28 cellular contexts compared by ENCODE assay signal in the genomic region with DNA sequence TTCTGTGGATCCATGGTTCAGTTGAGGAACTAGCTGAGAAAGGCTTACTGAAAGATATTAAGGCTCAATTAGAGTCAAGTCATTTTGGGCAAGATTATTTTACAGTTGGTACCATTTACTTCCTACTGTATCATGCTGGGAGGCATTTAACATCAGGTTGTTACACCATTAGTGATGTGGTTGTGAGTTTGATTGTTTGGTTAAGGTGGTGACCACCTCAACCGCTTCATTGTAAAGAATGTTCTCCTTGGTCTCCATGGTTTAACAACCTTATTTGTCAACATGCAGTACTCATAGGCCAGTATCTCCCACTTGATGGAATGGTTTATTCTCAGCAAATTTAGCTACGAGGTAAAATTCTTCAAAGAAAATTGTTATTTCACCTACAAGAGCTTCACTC. TPM values are rescaled to one million over a fixed set of nuclear protein-coding genes. Genes with fewer than 3 reads are reported as not detected.
"Had no signal": no experiment of that assay in that cellular context is flagged by ENCODE, and none has a peak within 500 bp of the region (broad histone marks: within the 10 kb centered on the region; RNA-seq: fewer than 3 reads in every experiment).

No MANE protein-coding gene starts in this region.

- DNase-seq: dermis blood vessel endothelial cell; dorsolateral prefrontal cortex; effector CD4-positive, alpha-beta T cell; effector memory CD4-positive, alpha-beta T cell; endodermal cell; erythroblast; esophagus squamous epithelium; foreskin fibroblast; foreskin melanocyte; gastrocnemius medialis; heart left ventricle; hypothalamus; left cardiac atrium; left lung; left ventricle myocardium superior; lower lobe of right lung; mesenchymal stem cell; mucosa of descending colon; naive B cell had no signal

- H3K79me2 ChIP-seq: hepatocyte had no signal

- H3K9me3 ChIP-seq: esophagus squamous epithelium, gastrocnemius medialis, heart left ventricle, left lung, lower lobe of right lung, mucosa of descending colon had no signal

- H3K4me1 Mint-ChIP-seq: endodermal cell had no signal

- H3K4me2 ChIP-seq: hepatocyte had no signal

- H3K36me3 Mint-ChIP-seq: mesothelial cell of epicardium, naive B cell had no signal

- H3K27ac ChIP-seq: coronary artery, epithelial cell of prostate, esophagus squamous epithelium, gastrocnemius medialis, heart left ventricle, hepatocyte, left lung, lower lobe of right lung had no signal

- FAIRE-seq: colon, endometrium, keratinocyte had no signal

- H3K27ac Mint-ChIP-seq: endodermal cell, mesothelial cell of epicardium, naive B cell had no signal

- H3K4me1 ChIP-seq: esophagus squamous epithelium, gastrocnemius medialis, left lung, lower lobe of right lung had no signal

- H3K9me3 Mint-ChIP-seq: endodermal cell had no signal

- H3K36me3 ChIP-seq: esophagus squamous epithelium, gastrocnemius medialis, heart left ventricle, left lung, lower lobe of right lung had no signal

- H2AFZ ChIP-seq: hepatocyte had no signal

- H3K27me3 ChIP-seq: dorsolateral prefrontal cortex, esophagus squamous epithelium, gastrocnemius medialis, heart left ventricle, hepatocyte, left lung had no signal

- H3K4me3 ChIP-seq: coronary artery, dorsolateral prefrontal cortex, esophagus squamous epithelium, gastrocnemius medialis, heart left ventricle, hepatocyte, left lung, lower lobe of right lung, mucosa of descending colon had no signal

- H3K4me3 Mint-ChIP-seq: endodermal cell, mesothelial cell of epicardium, naive B cell had no signal

RNA-seq across cellular contexts. Expression of a gene that starts 34.1 kb away (rescaled TPM):
- total RNA-seq: dermis blood vessel endothelial cell, gastrocnemius medialis, hepatocyte, kidney epithelial cell, left cardiac atrium, lung microvascular endothelial cell, mesothelial cell of epicardium had no signal
- polyA plus RNA-seq: heart left ventricle, hepatocyte had no signal
